In the genomic region with DNA sequence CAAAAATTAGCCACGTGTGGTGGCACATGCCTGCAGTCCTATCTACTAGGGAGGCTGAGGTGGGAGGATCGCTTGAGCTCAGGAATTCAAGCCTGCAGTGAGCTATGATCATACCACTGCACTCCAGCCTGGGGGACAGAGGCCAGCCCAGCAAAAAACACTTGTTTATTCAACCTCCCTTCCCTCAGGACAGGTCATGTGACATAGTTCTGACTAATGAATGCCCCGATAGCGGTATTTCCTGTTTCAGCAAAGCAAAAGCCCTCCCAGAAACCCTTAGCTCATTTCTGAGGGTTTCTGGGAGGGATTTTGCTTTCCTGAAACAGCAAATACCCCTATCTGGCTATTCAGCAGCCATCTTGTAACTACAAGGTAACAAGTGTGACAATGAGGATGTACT, we compare ENCODE assay signal across 23 cellular contexts.
DNase-seq lines count a peak whose midpoint lies in the region; ATAC-seq, FAIRE-seq and TF ChIP-seq lines count a peak whose summit lies in the region.
"Had no signal": no experiment of that assay in that cellular context is flagged by ENCODE, and none has a peak within 500 bp of the region (broad histone marks: within the 10 kb centered on the region; RNA-seq: fewer than 3 reads in every experiment).

No MANE protein-coding gene starts in this region.

- no peak overlapping the region for H3K14ac ChIP-seq in trophoblast cell (ENCODE audit: low read length)

- peaks cover 21% of the 10 kb centered on the region for H3K36me3 Mint-ChIP-seq in T-helper 2 cell treated with Interferon-gamma antibody and Interleukin-4, amounts not matched to agents 5 μg/mL and 100 μg/mL, for 36 hours (ENCODE audit: low read depth)
- H3K36me3 Mint-ChIP-seq: T-cell had no signal

- H3F3A ChIP-seq in SK-N-SH (replicated peaks; ENCODE audit: insufficient read depth) = no peaks in the 10 kb centered on the region

- CTCF ChIA-PET in mammary epithelial cell (lab: Charles Lee; ENCODE audit: low non-redundant PET) (no interaction called here), K562 (lab: Yijun Ruan, JAX; ENCODE audit: low intra/inter-chr PET ratio) (no interaction called here), SK-N-SH (lab: Yijun Ruan, JAX) (interaction anchor here (1.0 kb wide), 1 partner anchor 14 kb away, joined by 4 read pairs; no protein-coding TSS in a partner anchor)

- H3K18ac ChIP-seq in trophoblast cell (ENCODE audit: low read length) = no peak overlapping the region

- no peaks in the 10 kb centered on the region for H3K9me1 ChIP-seq in K562 (ENCODE audit: control insufficient read depth, insufficient read depth, low read length)

- POLR2A ChIA-PET in K562 (lab: Yijun Ruan, JAX) = interaction anchor here (0.8 kb wide), 1 partner anchor 8 kb away, joined by 3 read pairs; no protein-coding TSS in a partner anchor
- POLR2A ChIA-PET in SK-N-SH (lab: Yijun Ruan, JAX) = no interaction called here

- no peaks in the 10 kb centered on the region for H4K20me1 ChIP-seq in mammary epithelial cell (ENCODE audit: insufficient read depth, low read length)
- no peaks in the 10 kb centered on the region for H4K20me1 ChIP-seq in K562 (replicated peaks; ENCODE audit: control insufficient read depth, insufficient read depth, low read length)
- no peaks in the 10 kb centered on the region for H4K20me1 ChIP-seq in SK-N-SH (ENCODE audit: insufficient read depth)

- no peak for FAIRE-seq in K562 (lab: Jason Lieb, UNC)

- TF ChIP-seq CTCF in mammary epithelial cell (conservative IDR thresholded peaks at IDR 0.05 in 1 of 2, IDR thresholded peaks at IDR 0.05 in 1 of 2; ENCODE audit: extremely low read depth in 1 of 2, insufficient read depth in 1 of 2, low read depth in 1 of 2, low read length in 2 of 2) (no peak), breast epithelium (IDR thresholded peaks at IDR 0.05) (no peak), K562 (IDR thresholded peaks at IDR 0.05 in 2 of 3, conservative IDR thresholded peaks at IDR 0.05 in 1 of 3; ENCODE audit: insufficient read depth in 2 of 3, low read depth in 1 of 3, low read length in 3 of 3) (no peak), SK-N-SH (IDR thresholded peaks at IDR 0.05) (no peak)

- no peak overlapping the region for H3K27ac ChIP-seq in mammary epithelial cell (ENCODE audit: insufficient read depth, low read depth, low read length)
- no peak overlapping the region for H3K27ac ChIP-seq in breast epithelium
- H3K27ac ChIP-seq in K562 (ENCODE audit: extremely low read depth, low read depth, low read length) = no peak overlapping the region
- no peak overlapping the region for H3K27ac ChIP-seq in trophoblast cell (ENCODE audit: low read depth, low read length)
- no peak overlapping the region for H3K27ac ChIP-seq in SK-N-SH (ENCODE audit: low read depth in 2 of 2, low read length in 1 of 2)
- H3K27ac ChIP-seq: C4-2B, RWPE1 had no signal

- no peak overlapping the region for H3K4me3 Mint-ChIP-seq in T-helper 2 cell treated with Interferon-gamma antibody and Interleukin-4, amounts not matched to agents 5 μg/mL and 100 μg/mL, for 36 hours
- H3K4me3 Mint-ChIP-seq: CD8-positive, alpha-beta memory T cell; T-cell had no signal

- intact Hi-C loops in mammary epithelial cell (cut with micrococcal nuclease) = no loop called here
- intact Hi-C loops in breast epithelium (cut with DNase I; ENCODE audit: low total_unique reads) = no loop called here
- intact Hi-C loops in K562 (cut with micrococcal nuclease) = no loop called here

- no peak overlapping the region for H4K8ac ChIP-seq in trophoblast cell (ENCODE audit: low read depth, low read length)

- H2BK120ac ChIP-seq in trophoblast cell (ENCODE audit: insufficient read depth, low read length, poor library complexity) = no peak overlapping the region

- H3K79me2 ChIP-seq in mammary epithelial cell (ENCODE audit: insufficient read depth, low read length) (no peaks in the 10 kb centered on the region), K562 (ENCODE audit: control insufficient read depth, insufficient read depth, low read length) (no peaks in the 10 kb centered on the region), trophoblast cell (ENCODE audit: control insufficient read depth, insufficient read depth, low read length, poor library complexity) (peaks cover 2% of the 10 kb centered on the region), SK-N-SH (ENCODE audit: insufficient read depth) (no peaks in the 10 kb centered on the region)

- no peaks in the 10 kb centered on the region for H3K9me2 ChIP-seq in SK-N-SH

- H2AK5ac ChIP-seq in trophoblast cell (ENCODE audit: low read length) = no peak overlapping the region

- H2BK12ac ChIP-seq in trophoblast cell (ENCODE audit: low read length) = no peak overlapping the region

- H3K4me2 ChIP-seq in mammary epithelial cell (ENCODE audit: insufficient read depth, low read depth, low read length) (no peak overlapping the region), K562 (ENCODE audit: insufficient read depth, low read length) (no peak overlapping the region), trophoblast cell (ENCODE audit: low read length) (no peak overlapping the region), SK-N-SH (no peak overlapping the region)

- no peaks in the 10 kb centered on the region for H3K27me3 ChIP-seq in mammary epithelial cell (ENCODE audit: insufficient read depth, low read length)
- no peaks in the 10 kb centered on the region for H3K27me3 ChIP-seq in breast epithelium
- H3K27me3 ChIP-seq in K562 (ENCODE audit: control insufficient read depth in 2 of 2, insufficient read depth in 2 of 2, low read length in 2 of 2) = no peaks in the 10 kb centered on the region
- H3K27me3 ChIP-seq in trophoblast cell (ENCODE audit: insufficient read depth, low read length) = no peaks in the 10 kb centered on the region
- no peaks in the 10 kb centered on the region; the same call in 1 of the 2 replicates for H3K27me3 ChIP-seq in SK-N-SH (ENCODE audit: insufficient read depth)

- no peak for ATAC-seq in K562
- ATAC-seq in HG03135 (IDR thresholded peaks at IDR 0.05; ENCODE audit: unreplicated experiment) = no peak
- ATAC-seq: T-cell had no signal

- in situ Hi-C loops in mammary epithelial cell (cut with MboI; ENCODE audit: low sequenced_read_pairs in 2 of 2) (no loop called here), K562 (cut with MboI) (no loop called here)

- no peak for TF ChIP-seq RAD21 in K562 (CRISPR knock-in tag; conservative IDR thresholded peaks at IDR 0.05 in 1 of 2, IDR thresholded peaks at IDR 0.05 in 1 of 2)
- TF ChIP-seq RAD21 in SK-N-SH (IDR thresholded peaks at IDR 0.05; ENCODE audit: low read length) = no peak

- peaks cover 18% of the 10 kb centered on the region for H3K9me3 Mint-ChIP-seq in T-helper 2 cell treated with Interferon-gamma antibody and Interleukin-4, amounts not matched to agents 5 μg/mL and 100 μg/mL, for 36 hours
- H3K9me3 Mint-ChIP-seq: CD8-positive, alpha-beta memory T cell had no signal

- dilution Hi-C loops in mammary epithelial cell (cut with HindIII; ENCODE audit: low sequenced_read_pairs) = no loop called here

- 66% methylated on average over 3 of the region's 4 CpGs for WGBS in mammary epithelial cell (ENCODE audit: low coverage, missing lambda C conversion rate)
- WGBS in K562 (ENCODE audit: insufficient coverage, low coverage, missing lambda C conversion rate) = 0% methylated on average over 4 of the region's 4 CpGs
- WGBS in trophoblast cell (ENCODE audit: extremely low coverage, insufficient coverage, insufficient read length) = no CpG with 5 or more reads among the region's 4 CpGs
- WGBS in SK-N-SH (ENCODE audit: low lambda C conversion rate) = 68% methylated on average over 4 of the region's 4 CpGs

- H3K9ac ChIP-seq in mammary epithelial cell (ENCODE audit: insufficient read depth, low read length) (no peak overlapping the region), K562 (ENCODE audit: insufficient read depth in 1 of 2, low read depth in 2 of 2, low read length in 2 of 2) (no peak overlapping the region), trophoblast cell (ENCODE audit: low read length) (no peak overlapping the region), SK-N-SH (no peak overlapping the region)

- H2BK5ac ChIP-seq in trophoblast cell (ENCODE audit: low read depth, low read length, poor library complexity) = peak overlapping the region; percentile 21

- H3K36me3 ChIP-seq in mammary epithelial cell (ENCODE audit: insufficient read depth, low read length) = no peaks in the 10 kb centered on the region
- no peaks in the 10 kb centered on the region for H3K36me3 ChIP-seq in breast epithelium
- H3K36me3 ChIP-seq in K562 (ENCODE audit: control insufficient read depth, insufficient read depth, low read length) = no peaks in the 10 kb centered on the region
- no peaks in the 10 kb centered on the region for H3K36me3 ChIP-seq in trophoblast cell (ENCODE audit: control insufficient read depth in 1 of 2, insufficient read depth in 2 of 2, low read length in 2 of 2)
- no peaks in the 10 kb centered on the region for H3K36me3 ChIP-seq in SK-N-SH (replicated peaks in 1 of 2; ENCODE audit: control insufficient read depth in 1 of 2, insufficient read depth in 2 of 2, low read length in 1 of 2)

- H3K27me3 Mint-ChIP-seq in T-helper 2 cell treated with Interferon-gamma antibody and Interleukin-4, amounts not matched to agents 5 μg/mL and 100 μg/mL, for 36 hours (ENCODE audit: low read depth) = no peaks in the 10 kb centered on the region
- H3K27me3 Mint-ChIP-seq: T-cell had no signal

- H3K23ac ChIP-seq in trophoblast cell (ENCODE audit: low read length) = no peak overlapping the region

- peak overlapping the region; percentile 71 for H4K91ac ChIP-seq in trophoblast cell (ENCODE audit: low read depth, low read length)

- TF ChIP-seq POLR2A in breast epithelium (IDR thresholded peaks at IDR 0.05) (no peak), K562 (conservative IDR thresholded peaks at IDR 0.05) (no peak)

- no peaks in the 10 kb centered on the region for H3K9me3 ChIP-seq in mammary epithelial cell (replicated peaks; ENCODE audit: insufficient read depth, low read length)
- no peaks in the 10 kb centered on the region for H3K9me3 ChIP-seq in breast epithelium
- H3K9me3 ChIP-seq in K562 (replicated peaks; ENCODE audit: control insufficient read depth, insufficient read depth, low read depth, low read length) = no peaks in the 10 kb centered on the region
- H3K9me3 ChIP-seq in trophoblast cell (ENCODE audit: insufficient read depth, low read depth, low read length) = no peaks in the 10 kb centered on the region
- no peaks in the 10 kb centered on the region for H3K9me3 ChIP-seq in SK-N-SH

- TF ChIP-seq EP300 in K562 (IDR thresholded peaks at IDR 0.05; ENCODE audit: low read length) (no peak), SK-N-SH (IDR thresholded peaks at IDR 0.05; ENCODE audit: borderline replicate concordance in 1 of 2, low read depth in 1 of 2, low read length in 1 of 2) (no peak)

- H3K79me1 ChIP-seq in trophoblast cell (ENCODE audit: low read length) = peaks cover 5% of the 10 kb centered on the region

- H3K4me1 ChIP-seq in mammary epithelial cell (ENCODE audit: insufficient read depth, low read length) (no peaks in the 10 kb centered on the region), breast epithelium (no peaks in the 10 kb centered on the region), K562 (replicated peaks in 1 of 2; ENCODE audit: control insufficient read depth in 2 of 2, insufficient read depth in 2 of 2, low read length in 2 of 2) (no peaks in the 10 kb centered on the region), trophoblast cell (ENCODE audit: control insufficient read depth in 1 of 2, insufficient read depth in 2 of 2, low read length in 2 of 2) (peaks cover 0 to 9% of the 10 kb centered on the region in 2 experiments), SK-N-SH (ENCODE audit: control insufficient read depth in 1 of 2, insufficient read depth in 2 of 2, low read depth in 1 of 2, low read length in 1 of 2) (no peaks in the 10 kb centered on the region)

- BruUV-seq in mammary epithelial cell (replicated peaks; lab: Mats Ljungman, UMichigan) (no TSS peak), K562 (replicated peaks; lab: Mats Ljungman, UMichigan) (no TSS peak)

- peak; percentile 11 for DNase-seq in mammary epithelial cell
- no peak for DNase-seq in breast epithelium (ENCODE audit: low spot score in 2 of 2)
- peak; percentile 2 for DNase-seq in OCI-M1 (lab: John Stamatoyannopoulos, UW)
- DNase-seq in K562 (ENCODE audit: extremely low read depth in 1 of 4, low spot score in 3 of 4) = no peak
- DNase-seq in trophoblast cell = peak; percentile 63 to 85
- DNase-seq in SK-N-SH = no peak
- DNase-seq in T-helper 2 cell treated with Interferon-gamma antibody and Interleukin-4, amounts not matched to agents 5 μg/mL and 100 μg/mL, for 36 hours (ENCODE audit: low spot score) = no peak
- DNase-seq: 8988T; Calu3; CD8-positive, alpha-beta memory T cell; DMS53; H7; KBM-7; NCI-H1092 treated with DMSO at 0.1 percent for 48 hours; NCI-H1436 treated with DMSO at 0.1 percent for 48 hours; NCI-H1930; NCI-H2227 treated with DMSO at 0.1 percent for 48 hours; NCI-H524 treated with DMSO at 0.1 percent for 48 hours; SIG-M5; T-cell had no signal

- no peak overlapping the region for H3K4ac ChIP-seq in trophoblast cell (ENCODE audit: low read depth, low read length)

- H2AFZ ChIP-seq in mammary epithelial cell (ENCODE audit: low read depth, low read length) = no peak overlapping the region
- 0 out of 2 replicates have a peak overlapping the region, but pooled peaks have one; percentile 24 for H2AFZ ChIP-seq in K562 (ENCODE audit: low read depth, low read length)
- no peak overlapping the region for H2AFZ ChIP-seq in trophoblast cell (ENCODE audit: insufficient read depth, low read length, poor library complexity)
- no peak overlapping the region for H2AFZ ChIP-seq in SK-N-SH (ENCODE audit: low read depth)

- H3K4me3 ChIP-seq in mammary epithelial cell (replicated peaks in 1 of 3; ENCODE audit: insufficient read depth in 1 of 3, low read depth in 2 of 3, low read length in 3 of 3) (no peak overlapping the region), breast epithelium (no peak overlapping the region), K562 (no peak overlapping the region), trophoblast cell (ENCODE audit: low read depth, low read length) (no peak overlapping the region), SK-N-SH (ENCODE audit: low read depth in 2 of 2, low read length in 1 of 2) (no peak overlapping the region)

- H3K27ac Mint-ChIP-seq in T-helper 2 cell treated with Interferon-gamma antibody and Interleukin-4, amounts not matched to agents 5 μg/mL and 100 μg/mL, for 36 hours = no peak overlapping the region
- H3K27ac Mint-ChIP-seq: CD8-positive, alpha-beta memory T cell; T-cell had no signal

- H3K4me1 Mint-ChIP-seq in T-helper 2 cell treated with Interferon-gamma antibody and Interleukin-4, amounts not matched to agents 5 μg/mL and 100 μg/mL, for 36 hours (ENCODE audit: low read depth) = peaks cover 35% of the 10 kb centered on the region

- H4K12ac ChIP-seq in trophoblast cell (ENCODE audit: low read depth, low read length) = no peak overlapping the region

Comparison
In these comparisons a context has a peak if more than half of its experiments do, and no peak if none do; other contexts are left out.
1. DNase-seq: peak in mammary epithelial cell (single experiment), OCI-M1 (single experiment) and trophoblast cell (2 of 2); none in breast epithelium (0 of 2), K562 (0 of 4), SK-N-SH (single experiment) and T-helper 2 cell treated with Interferon-gamma antibody and Interleukin-4, amounts not matched to agents 5 μg/mL and 100 μg/mL, for 36 hours (single experiment).